ENCODE assay signal across 24 cellular contexts in the genomic region with DNA sequence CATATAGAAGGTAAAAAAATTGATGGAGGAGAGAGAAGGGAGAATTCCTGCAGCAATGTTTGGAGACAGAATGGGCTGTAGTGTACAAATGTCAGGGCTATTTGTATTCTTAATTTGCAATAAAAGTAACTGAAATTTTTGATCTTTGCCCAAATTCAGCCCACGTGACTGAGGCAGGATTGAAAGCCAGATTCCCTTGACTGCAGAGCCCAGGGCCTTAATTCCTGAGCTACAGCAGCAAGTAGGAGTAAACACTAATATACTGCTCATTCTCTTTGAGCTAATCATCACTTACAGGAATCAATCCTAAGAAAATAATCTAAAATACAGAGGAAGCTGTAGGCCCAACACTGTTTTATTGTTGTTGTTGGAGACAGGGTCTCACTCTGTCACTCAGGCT.
"Had no signal": no experiment of that assay in that cellular context is flagged by ENCODE, and none has a peak within 500 bp of the region (broad histone marks: within the 10 kb centered on the region; RNA-seq: fewer than 3 reads in every experiment).

No MANE protein-coding gene starts in this region.

- H3K27ac ChIP-seq: epithelial cell of prostate, gastrocnemius medialis, heart right ventricle, pancreas had no signal

- H3K4me3 Mint-ChIP-seq: activated CD4-positive, alpha-beta memory T cell treated with anti-CD3 and anti-CD28 coated beads, Interleukin-2, amount 10 ng/mL, durations not matched to agents 7 days and 5 days; activated naive CD8-positive, alpha-beta T cell treated with anti-CD3 and anti-CD28 coated beads for 36 hours; activated T-helper 17 cell treated with anti-CD3 and anti-CD28 coated beads, Interleukin-2, amount 50 U/mL, for 72 hours; endodermal cell; immature natural killer cell; T-cell had no signal

- H3K4me1 Mint-ChIP-seq: activated T-helper 17 cell treated with anti-CD3 and anti-CD28 coated beads, Interleukin-2, amount 50 U/mL, for 72 hours had no signal

- H3K36me3 ChIP-seq: gastrocnemius medialis, heart right ventricle, pancreas, transverse colon had no signal

- H3K4me3 ChIP-seq: gastrocnemius medialis, heart right ventricle, mucosa of descending colon, pancreas, transverse colon had no signal

- H3K27me3 ChIP-seq: gastrocnemius medialis, heart right ventricle, pancreas had no signal

- DNase-seq: activated CD4-positive, alpha-beta memory T cell treated with anti-CD3 and anti-CD28 coated beads, Interleukin-2, amount 10 ng/mL, durations not matched to agents 7 days and 5 days; activated CD4-positive, alpha-beta T cell treated with anti-CD3 and anti-CD28 coated beads for 48 hours; activated CD4-positive, CD25-positive, alpha-beta regulatory T cell; activated naive CD4-positive, alpha-beta T cell; activated naive CD8-positive, alpha-beta T cell treated with anti-CD3 and anti-CD28 coated beads for 36 hours; activated T-cell treated with anti-CD3 and anti-CD28 coated beads, Interleukin-2, amount 50 U/mL, for 1 hour; amygdala; endodermal cell; gastrocnemius medialis; heart right ventricle; immature natural killer cell; kidney glomerular epithelial cell; left ventricle myocardium superior; mucosa of descending colon; naive B cell; pancreas; stimulated activated CD4-positive, alpha-beta T cell treated with anti-CD3 and anti-CD28 coated beads, Interleukin-1b, Interleukin-23, amount 100 ng/mL, for 48 hours; stimulated activated CD8-positive, alpha-beta memory T cell treated with anti-CD3 and anti-CD28 coated beads, Interleukin-4, amount 100 ng/mL, for 48 hours; stimulated activated naive CD8-positive, alpha-beta T cell treated with anti-CD3 and anti-CD28 coated beads, Interleukin-15, Interleukin-2, amounts not matched to agents 100 U/mL and 50 U/mL, for 24 hours; T-cell; transverse colon had no signal

- H3K9me3 ChIP-seq: gastrocnemius medialis, heart right ventricle, mucosa of descending colon, pancreas, transverse colon had no signal

- ATAC-seq: activated T-helper 17 cell treated with anti-CD3 and anti-CD28 coated beads, Interleukin-2, amount 50 U/mL, for 72 hours; gastrocnemius medialis; heart right ventricle; left ventricle myocardium superior; mucosa of descending colon; pancreas; SK-N-SH treated with all-trans-retinoic acid at 6 μM for 48 hours; stimulated activated naive CD8-positive, alpha-beta T cell treated with anti-CD3 and anti-CD28 coated beads, Interleukin-15, Interleukin-2, amounts not matched to agents 100 U/mL and 50 U/mL, for 24 hours; T-cell had no signal

- H3K27ac Mint-ChIP-seq: activated CD4-positive, alpha-beta memory T cell treated with anti-CD3 and anti-CD28 coated beads, Interleukin-2, amount 10 ng/mL, durations not matched to agents 7 days and 5 days; activated naive CD8-positive, alpha-beta T cell treated with anti-CD3 and anti-CD28 coated beads for 36 hours; activated T-helper 17 cell treated with anti-CD3 and anti-CD28 coated beads, Interleukin-2, amount 50 U/mL, for 72 hours; immature natural killer cell; T-cell had no signal

- H3K36me3 Mint-ChIP-seq: activated naive CD8-positive, alpha-beta T cell treated with anti-CD3 and anti-CD28 coated beads for 36 hours; immature natural killer cell; naive B cell; T-cell had no signal

- H3K27me3 Mint-ChIP-seq: activated CD4-positive, alpha-beta memory T cell treated with anti-CD3 and anti-CD28 coated beads, Interleukin-2, amount 10 ng/mL, durations not matched to agents 7 days and 5 days; activated naive CD8-positive, alpha-beta T cell treated with anti-CD3 and anti-CD28 coated beads for 36 hours; activated T-helper 17 cell treated with anti-CD3 and anti-CD28 coated beads, Interleukin-2, amount 50 U/mL, for 72 hours; naive B cell; T-cell had no signal

- H3K9me3 Mint-ChIP-seq: activated CD4-positive, alpha-beta memory T cell treated with anti-CD3 and anti-CD28 coated beads, Interleukin-2, amount 10 ng/mL, durations not matched to agents 7 days and 5 days; activated naive CD8-positive, alpha-beta T cell treated with anti-CD3 and anti-CD28 coated beads for 36 hours; activated T-helper 17 cell treated with anti-CD3 and anti-CD28 coated beads, Interleukin-2, amount 50 U/mL, for 72 hours; immature natural killer cell; naive B cell; T-cell had no signal
